1 cellular context compared by ENCODE assay signal in the genomic region with DNA sequence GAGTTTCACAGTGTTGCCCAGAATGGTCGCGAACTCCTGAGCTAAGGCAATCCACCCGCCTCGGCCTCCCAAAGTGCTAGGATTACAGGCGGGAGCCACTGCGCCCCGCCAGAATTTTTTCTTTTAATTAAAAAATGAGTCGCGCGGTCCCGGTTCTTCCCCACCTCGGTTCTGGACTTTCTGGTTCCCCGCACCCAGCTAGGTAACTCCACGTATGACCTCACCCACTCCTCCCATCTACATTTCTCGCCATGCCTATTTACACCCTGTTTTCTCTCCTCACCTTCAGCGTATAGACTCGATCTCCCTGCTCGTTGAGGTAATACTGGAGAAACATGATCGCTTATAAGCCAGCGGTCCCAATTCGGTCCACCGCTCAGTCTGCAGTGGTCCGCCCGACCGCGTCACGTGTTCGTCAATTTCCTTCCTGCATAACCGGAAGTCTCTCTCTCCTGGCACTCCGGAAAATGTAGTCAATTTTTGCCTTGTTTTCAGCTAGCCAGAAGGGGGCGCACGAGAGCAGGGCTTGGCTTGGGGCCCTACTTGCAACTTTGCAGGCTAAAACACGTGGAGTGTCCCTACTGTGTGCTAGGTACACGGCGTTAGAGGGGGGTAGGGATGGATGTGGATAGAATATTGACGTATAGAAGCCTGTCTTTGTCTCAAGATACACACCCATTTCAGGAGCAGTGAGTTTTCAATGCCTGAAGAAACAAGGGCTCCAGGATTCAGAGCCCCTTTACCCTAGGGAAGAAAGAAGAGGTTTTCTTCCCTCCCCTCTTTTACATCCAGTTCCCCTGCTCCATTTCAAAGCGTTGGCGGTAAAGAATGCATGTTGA.
TF ChIP-seq lines count a peak whose summit lies in the region.

NOP10 (minus strand) TSS at position 400 of the 839 bp plus-strand sequence; CDS start at position 337, 63 bp downstream.
NUTM1 (plus strand) TSS at position 579 of the 839 bp plus-strand sequence. CDS start 382 bp downstream, outside the sequence.

TF ChIP-seq in HepG2, 621 proteins besides CTCF, POLR2A, EP300 and RAD21 (continued from another document):
- TF ChIP-seq, protein P1, sequence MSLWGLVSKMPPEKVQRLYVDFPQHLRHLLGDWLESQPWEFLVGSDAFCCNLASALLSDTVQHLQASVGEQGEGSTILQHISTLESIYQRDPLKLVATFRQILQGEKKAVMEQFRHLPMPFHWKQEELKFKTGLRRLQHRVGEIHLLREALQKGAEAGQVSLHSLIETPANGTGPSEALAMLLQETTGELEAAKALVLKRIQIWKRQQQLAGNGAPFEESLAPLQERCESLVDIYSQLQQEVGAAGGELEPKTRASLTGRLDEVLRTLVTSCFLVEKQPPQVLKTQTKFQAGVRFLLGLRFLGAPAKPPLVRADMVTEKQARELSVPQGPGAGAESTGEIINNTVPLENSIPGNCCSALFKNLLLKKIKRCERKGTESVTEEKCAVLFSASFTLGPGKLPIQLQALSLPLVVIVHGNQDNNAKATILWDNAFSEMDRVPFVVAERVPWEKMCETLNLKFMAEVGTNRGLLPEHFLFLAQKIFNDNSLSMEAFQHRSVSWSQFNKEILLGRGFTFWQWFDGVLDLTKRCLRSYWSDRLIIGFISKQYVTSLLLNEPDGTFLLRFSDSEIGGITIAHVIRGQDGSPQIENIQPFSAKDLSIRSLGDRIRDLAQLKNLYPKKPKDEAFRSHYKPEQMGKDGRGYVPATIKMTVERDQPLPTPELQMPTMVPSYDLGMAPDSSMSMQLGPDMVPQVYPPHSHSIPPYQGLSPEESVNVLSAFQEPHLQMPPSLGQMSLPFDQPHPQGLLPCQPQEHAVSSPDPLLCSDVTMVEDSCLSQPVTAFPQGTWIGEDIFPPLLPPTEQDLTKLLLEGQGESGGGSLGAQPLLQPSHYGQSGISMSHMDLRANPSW (CRISPR knock-in tag; IDR thresholded peaks at IDR 0.05; ENCODE audit: borderline replicate concordance) = no peak
- TF ChIP-seq LCORL (IDR thresholded peaks at IDR 0.05) (no peak), LCORL (CRISPR knock-in tag; IDR thresholded peaks at IDR 0.05) (0 out of 2 replicates have a peak, but pooled peaks have one; percentile 60), ZZZ3 (CRISPR knock-in tag; IDR thresholded peaks at IDR 0.05; ENCODE audit: borderline replicate concordance) (peak; percentile 55; the same call in 1 of the 2 replicates), ZNF709 (CRISPR knock-in tag; IDR thresholded peaks at IDR 0.05) (no peak), NR2C2 (CRISPR knock-in tag; IDR thresholded peaks at IDR 0.05; ENCODE audit: borderline replicate concordance) (peak; percentile 85), ZNF563 (CRISPR knock-in tag; IDR thresholded peaks at IDR 0.05) (no peak), ZNF10 (CRISPR knock-in tag; IDR thresholded peaks at IDR 0.05; ENCODE audit: borderline replicate concordance, low read depth) (no peak), FOXM1 (CRISPR knock-in tag; IDR thresholded peaks at IDR 0.05) (no peak), MEF2D (CRISPR knock-in tag; IDR thresholded peaks at IDR 0.05) (peak; percentile 75), NFATC3 (CRISPR knock-in tag; IDR thresholded peaks at IDR 0.05) (no peak), ZNF614 (CRISPR knock-in tag; IDR thresholded peaks at IDR 0.05; ENCODE audit: borderline replicate concordance) (peak; percentile 47; the same call in 1 of the 2 replicates), ZNF468 (CRISPR knock-in tag; IDR thresholded peaks at IDR 0.05) (no peak), ZNF446 (CRISPR knock-in tag; IDR thresholded peaks at IDR 0.05) (no peak), ZNF34 (CRISPR knock-in tag; IDR thresholded peaks at IDR 0.05; ENCODE audit: borderline replicate concordance) (0 out of 2 replicates have a peak, but pooled peaks have one; percentile 62), SAP130 (CRISPR knock-in tag; IDR thresholded peaks at IDR 0.05; ENCODE audit: low read depth) (peak; percentile 98), GATAD2A (CRISPR knock-in tag; IDR thresholded peaks at IDR 0.05) (peak; percentile 79), ZNF331 (CRISPR knock-in tag; IDR thresholded peaks at IDR 0.05) (peak; percentile 66; the same call in 1 of the 2 replicates), KAT8 (CRISPR knock-in tag; IDR thresholded peaks at IDR 0.05) (peak; percentile 93), CEBPG (CRISPR knock-in tag; IDR thresholded peaks at IDR 0.05) (peak; percentile 47), RARG (CRISPR knock-in tag; IDR thresholded peaks at IDR 0.05; ENCODE audit: low read depth) (no peak), THAP8 (CRISPR knock-in tag; IDR thresholded peaks at IDR 0.05; ENCODE audit: borderline replicate concordance) (no peak), TFAP4 (IDR thresholded peaks at IDR 0.05; ENCODE audit: borderline replicate concordance, low read depth) (peak; percentile 44; the same call in 1 of the 2 replicates), SMAD3 (CRISPR knock-in tag; IDR thresholded peaks at IDR 0.05) (no peak), ZMYM3 (CRISPR knock-in tag; IDR thresholded peaks at IDR 0.05) (peak; percentile 75; the same call in 1 of the 2 replicates), FOXO1 (CRISPR knock-in tag; IDR thresholded peaks at IDR 0.05) (peak; percentile 71)
- TF ChIP-seq, protein P2, sequence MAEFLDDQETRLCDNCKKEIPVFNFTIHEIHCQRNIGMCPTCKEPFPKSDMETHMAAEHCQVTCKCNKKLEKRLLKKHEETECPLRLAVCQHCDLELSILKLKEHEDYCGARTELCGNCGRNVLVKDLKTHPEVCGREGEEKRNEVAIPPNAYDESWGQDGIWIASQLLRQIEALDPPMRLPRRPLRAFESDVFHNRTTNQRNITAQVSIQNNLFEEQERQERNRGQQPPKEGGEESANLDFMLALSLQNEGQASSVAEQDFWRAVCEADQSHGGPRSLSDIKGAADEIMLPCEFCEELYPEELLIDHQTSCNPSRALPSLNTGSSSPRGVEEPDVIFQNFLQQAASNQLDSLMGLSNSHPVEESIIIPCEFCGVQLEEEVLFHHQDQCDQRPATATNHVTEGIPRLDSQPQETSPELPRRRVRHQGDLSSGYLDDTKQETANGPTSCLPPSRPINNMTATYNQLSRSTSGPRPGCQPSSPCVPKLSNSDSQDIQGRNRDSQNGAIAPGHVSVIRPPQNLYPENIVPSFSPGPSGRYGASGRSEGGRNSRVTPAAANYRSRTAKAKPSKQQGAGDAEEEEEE (CRISPR knock-in tag; IDR thresholded peaks at IDR 0.05; ENCODE audit: borderline replicate concordance) = no peak
- TF ChIP-seq, protein P3, sequence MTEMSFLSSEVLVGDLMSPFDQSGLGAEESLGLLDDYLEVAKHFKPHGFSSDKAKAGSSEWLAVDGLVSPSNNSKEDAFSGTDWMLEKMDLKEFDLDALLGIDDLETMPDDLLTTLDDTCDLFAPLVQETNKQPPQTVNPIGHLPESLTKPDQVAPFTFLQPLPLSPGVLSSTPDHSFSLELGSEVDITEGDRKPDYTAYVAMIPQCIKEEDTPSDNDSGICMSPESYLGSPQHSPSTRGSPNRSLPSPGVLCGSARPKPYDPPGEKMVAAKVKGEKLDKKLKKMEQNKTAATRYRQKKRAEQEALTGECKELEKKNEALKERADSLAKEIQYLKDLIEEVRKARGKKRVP (CRISPR knock-in tag; IDR thresholded peaks at IDR 0.05) = peak in 1 of 2 experiments; percentile 69; a peak in 2 of 4 replicates
- TF ChIP-seq, protein P4, sequence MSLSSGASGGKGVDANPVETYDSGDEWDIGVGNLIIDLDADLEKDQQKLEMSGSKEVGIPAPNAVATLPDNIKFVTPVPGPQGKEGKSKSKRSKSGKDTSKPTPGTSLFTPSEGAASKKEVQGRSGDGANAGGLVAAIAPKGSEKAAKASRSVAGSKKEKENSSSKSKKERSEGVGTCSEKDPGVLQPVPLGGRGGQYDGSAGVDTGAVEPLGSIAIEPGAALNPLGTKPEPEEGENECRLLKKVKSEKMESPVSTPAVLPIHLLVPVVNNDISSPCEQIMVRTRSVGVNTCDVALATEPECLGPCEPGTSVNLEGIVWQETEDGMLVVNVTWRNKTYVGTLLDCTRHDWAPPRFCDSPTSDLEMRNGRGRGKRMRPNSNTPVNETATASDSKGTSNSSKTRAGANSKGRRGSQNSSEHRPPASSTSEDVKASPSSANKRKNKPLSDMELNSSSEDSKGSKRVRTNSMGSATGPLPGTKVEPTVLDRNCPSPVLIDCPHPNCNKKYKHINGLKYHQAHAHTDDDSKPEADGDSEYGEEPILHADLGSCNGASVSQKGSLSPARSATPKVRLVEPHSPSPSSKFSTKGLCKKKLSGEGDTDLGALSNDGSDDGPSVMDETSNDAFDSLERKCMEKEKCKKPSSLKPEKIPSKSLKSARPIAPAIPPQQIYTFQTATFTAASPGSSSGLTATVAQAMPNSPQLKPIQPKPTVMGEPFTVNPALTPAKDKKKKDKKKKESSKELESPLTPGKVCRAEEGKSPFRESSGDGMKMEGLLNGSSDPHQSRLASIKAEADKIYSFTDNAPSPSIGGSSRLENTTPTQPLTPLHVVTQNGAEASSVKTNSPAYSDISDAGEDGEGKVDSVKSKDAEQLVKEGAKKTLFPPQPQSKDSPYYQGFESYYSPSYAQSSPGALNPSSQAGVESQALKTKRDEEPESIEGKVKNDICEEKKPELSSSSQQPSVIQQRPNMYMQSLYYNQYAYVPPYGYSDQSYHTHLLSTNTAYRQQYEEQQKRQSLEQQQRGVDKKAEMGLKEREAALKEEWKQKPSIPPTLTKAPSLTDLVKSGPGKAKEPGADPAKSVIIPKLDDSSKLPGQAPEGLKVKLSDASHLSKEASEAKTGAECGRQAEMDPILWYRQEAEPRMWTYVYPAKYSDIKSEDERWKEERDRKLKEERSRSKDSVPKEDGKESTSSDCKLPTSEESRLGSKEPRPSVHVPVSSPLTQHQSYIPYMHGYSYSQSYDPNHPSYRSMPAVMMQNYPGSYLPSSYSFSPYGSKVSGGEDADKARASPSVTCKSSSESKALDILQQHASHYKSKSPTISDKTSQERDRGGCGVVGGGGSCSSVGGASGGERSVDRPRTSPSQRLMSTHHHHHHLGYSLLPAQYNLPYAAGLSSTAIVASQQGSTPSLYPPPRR (CRISPR knock-in tag; IDR thresholded peaks at IDR 0.05; ENCODE audit: borderline replicate concordance) = no peak
- TF ChIP-seq, protein P5, sequence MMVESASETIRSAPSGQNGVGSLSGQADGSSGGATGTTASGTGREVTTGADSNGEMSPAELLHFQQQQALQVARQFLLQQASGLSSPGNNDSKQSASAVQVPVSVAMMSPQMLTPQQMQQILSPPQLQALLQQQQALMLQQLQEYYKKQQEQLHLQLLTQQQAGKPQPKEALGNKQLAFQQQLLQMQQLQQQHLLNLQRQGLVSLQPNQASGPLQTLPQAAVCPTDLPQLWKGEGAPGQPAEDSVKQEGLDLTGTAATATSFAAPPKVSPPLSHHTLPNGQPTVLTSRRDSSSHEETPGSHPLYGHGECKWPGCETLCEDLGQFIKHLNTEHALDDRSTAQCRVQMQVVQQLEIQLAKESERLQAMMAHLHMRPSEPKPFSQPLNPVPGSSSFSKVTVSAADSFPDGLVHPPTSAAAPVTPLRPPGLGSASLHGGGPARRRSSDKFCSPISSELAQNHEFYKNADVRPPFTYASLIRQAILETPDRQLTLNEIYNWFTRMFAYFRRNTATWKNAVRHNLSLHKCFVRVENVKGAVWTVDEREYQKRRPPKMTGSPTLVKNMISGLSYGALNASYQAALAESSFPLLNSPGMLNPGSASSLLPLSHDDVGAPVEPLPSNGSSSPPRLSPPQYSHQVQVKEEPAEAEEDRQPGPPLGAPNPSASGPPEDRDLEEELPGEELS (CRISPR knock-in tag; IDR thresholded peaks at IDR 0.05) = peak; percentile 42; the same call in 1 of the 2 replicates
- TF ChIP-seq, protein P6, sequence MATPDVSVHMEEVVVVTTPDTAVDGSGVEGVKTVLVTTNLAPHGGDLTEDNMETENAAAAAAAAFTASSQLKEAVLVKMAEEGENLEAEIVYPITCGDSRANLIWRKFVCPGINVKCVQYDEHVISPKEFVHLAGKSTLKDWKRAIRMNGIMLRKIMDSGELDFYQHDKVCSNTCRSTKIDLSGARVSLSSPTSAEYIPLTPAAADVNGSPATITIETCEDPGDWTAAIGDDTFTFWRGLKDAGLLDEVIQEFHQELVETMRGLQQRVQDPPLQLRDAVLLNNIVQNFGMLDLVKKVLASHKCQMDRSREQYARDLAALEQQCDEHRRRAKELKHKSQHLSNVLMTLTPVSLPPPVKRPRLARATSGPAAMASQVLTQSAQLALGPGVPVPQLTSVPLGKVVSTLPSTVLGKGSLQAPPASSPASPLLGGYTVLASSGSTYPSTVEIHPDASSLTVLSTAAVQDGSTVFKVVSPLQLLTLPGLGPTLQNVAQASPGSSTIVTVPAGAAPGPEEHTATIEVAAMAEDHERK (CRISPR knock-in tag; IDR thresholded peaks at IDR 0.05; ENCODE audit: low read depth) = no peak
- TF ChIP-seq, protein P7, sequence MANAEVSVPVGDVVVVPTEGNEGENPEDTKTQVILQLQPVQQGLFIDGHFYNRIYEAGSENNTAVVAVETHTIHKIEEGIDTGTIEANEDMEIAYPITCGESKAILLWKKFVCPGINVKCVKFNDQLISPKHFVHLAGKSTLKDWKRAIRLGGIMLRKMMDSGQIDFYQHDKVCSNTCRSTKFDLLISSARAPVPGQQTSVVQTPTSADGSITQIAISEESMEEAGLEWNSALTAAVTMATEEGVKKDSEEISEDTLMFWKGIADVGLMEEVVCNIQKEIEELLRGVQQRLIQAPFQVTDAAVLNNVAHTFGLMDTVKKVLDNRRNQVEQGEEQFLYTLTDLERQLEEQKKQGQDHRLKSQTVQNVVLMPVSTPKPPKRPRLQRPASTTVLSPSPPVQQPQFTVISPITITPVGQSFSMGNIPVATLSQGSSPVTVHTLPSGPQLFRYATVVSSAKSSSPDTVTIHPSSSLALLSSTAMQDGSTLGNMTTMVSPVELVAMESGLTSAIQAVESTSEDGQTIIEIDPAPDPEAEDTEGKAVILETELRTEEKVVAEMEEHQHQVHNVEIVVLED (CRISPR knock-in tag; IDR thresholded peaks at IDR 0.05; ENCODE audit: borderline replicate concordance) = peak; percentile 74; the same call in 1 of the 2 replicates
